10 cellular contexts compared by ENCODE assay signal in the genomic region with DNA sequence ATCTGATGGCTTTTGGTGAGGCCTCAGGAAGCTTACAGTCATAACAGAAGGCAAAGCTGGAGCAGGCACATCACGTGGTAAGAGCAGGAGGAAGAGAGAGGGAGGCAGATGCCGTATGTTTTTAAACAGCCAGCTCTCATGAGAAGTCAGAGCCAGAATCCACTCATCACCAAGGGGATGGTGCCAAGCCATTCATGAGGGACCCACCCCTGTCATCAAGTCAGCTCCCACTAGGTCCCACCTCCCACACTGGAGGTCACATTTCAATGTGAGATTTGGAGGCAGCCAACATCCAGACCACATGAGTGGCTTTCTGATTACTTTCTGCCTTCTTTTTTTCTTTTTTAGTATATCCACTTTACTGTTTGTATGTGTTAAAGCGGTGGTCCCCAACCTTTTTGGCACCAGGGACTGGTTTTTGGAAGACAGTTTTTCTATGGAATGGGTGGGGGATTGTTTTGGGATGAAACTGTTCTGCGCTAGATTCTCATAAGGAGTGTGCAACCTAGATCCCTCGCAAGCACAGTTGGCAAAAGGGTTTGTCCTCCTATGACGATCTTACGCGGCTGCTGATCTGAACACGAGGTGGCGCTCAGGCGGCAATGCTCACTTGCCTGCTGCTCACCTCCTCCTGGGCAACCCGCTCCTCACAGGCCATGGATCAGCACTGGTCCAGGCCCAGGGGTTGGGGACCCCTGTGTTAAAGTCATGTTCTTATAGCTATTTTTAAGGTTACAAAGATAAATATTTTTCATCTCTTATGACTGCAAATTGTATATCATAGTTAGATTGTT.
DNase-seq lines count a peak whose midpoint lies in the region; ATAC-seq and TF ChIP-seq lines count a peak whose summit lies in the region.
"Had no signal": no experiment of that assay in that cellular context is flagged by ENCODE, and none has a peak within 500 bp of the region (broad histone marks: within the 10 kb centered on the region; RNA-seq: fewer than 3 reads in every experiment).

No MANE protein-coding gene starts in this region.

- TF ChIP-seq CTCF in GM12875 (IDR thresholded peaks at IDR 0.05; ENCODE audit: borderline replicate concordance, insufficient read depth, low read depth, low read length) = peak; percentile 38; the same call in 1 of the 2 replicates
- no peak for TF ChIP-seq CTCF in HEK293 (tag by site-specific recombination; IDR thresholded peaks at IDR 0.05)
- 0 out of 2 replicates have a peak, but pooled peaks have one; percentile 27 for TF ChIP-seq CTCF in WTC11 (IDR thresholded peaks at IDR 0.05)
- no peak for TF ChIP-seq CTCF in HFFc6 (IDR thresholded peaks at IDR 0.05)
- peak in 4 of 56 donors; percentile 7 to 24 (median 22) for TF ChIP-seq CTCF in dorsolateral prefrontal cortex (IDR thresholded peaks at IDR 0.05 in 54 of 56, conservative IDR thresholded peaks at IDR 0.05 in 2 of 56; ENCODE audit: low read depth in 1 of 56, partially characterized antibody in 56 of 56)

- H3K4me3 ChIP-seq in GM12875 (ENCODE audit: low read depth, low read length) (no peak overlapping the region), HEK293 (ENCODE audit: low read depth, low read length) (no peak overlapping the region), dorsolateral prefrontal cortex (no peak overlapping the region)

- H3K27ac Mint-ChIP-seq in WTC11 = no peak overlapping the region
- H3K27ac Mint-ChIP-seq in HFFc6 = no peak overlapping the region

- H3K27ac ChIP-seq in HEK293 (ENCODE audit: extremely low read depth, low read depth, low read length) (no peak overlapping the region), dorsolateral prefrontal cortex (no peak overlapping the region)
- H3K27ac ChIP-seq: neutrophil had no signal

- DNase-seq in WTC11 (ENCODE audit: low spot score) = peak; percentile 80
- peak; percentile 84 for DNase-seq in islet precursor cell
- DNase-seq in HFFc6 = no peak
- DNase-seq in dorsolateral prefrontal cortex = no peak
- DNase-seq in NCI-H146 treated with DMSO at 0.1 percent for 48 hours (lab: John Stamatoyannopoulos, UW; ENCODE audit: unreplicated experiment) = no peak
- DNase-seq in kidney glomerular epithelial cell (lab: John Stamatoyannopoulos, UW) = no peak
- DNase-seq: NCI-H526 treated with DMSO at 0.1 percent for 48 hours had no signal

- intact Hi-C loops in dorsolateral prefrontal cortex (cut with DNase I) = no loop called here

- H3K36me3 Mint-ChIP-seq in WTC11 = no peaks in the 10 kb centered on the region
- peaks cover 19% of the 10 kb centered on the region for H3K36me3 Mint-ChIP-seq in HFFc6 (ENCODE audit: low read depth)

- H3K4me1 ChIP-seq in HEK293 (ENCODE audit: control insufficient read depth, insufficient read depth, low read length) = peaks cover 10% of the 10 kb centered on the region

- CTCF ChIA-PET in HEK293 (lab: Yijun Ruan, JAX) (no interaction called here), WTC11 (lab: Charles Lee) (interaction anchor here (0.6 to 1.2 kb wide), 2 partner anchors 9 to 1792 kb away, joined by 3 read pairs; no protein-coding TSS in a partner anchor)

- POLR2A ChIA-PET in HEK293 (lab: Yijun Ruan, JAX) (no interaction called here), WTC11 (lab: Charles Lee) (no interaction called here)

- peak; percentile 100 for ATAC-seq in WTC11

- H3K4me1 Mint-ChIP-seq in WTC11 (peaks cover 10% of the 10 kb centered on the region), HFFc6 (ENCODE audit: low read depth) (peaks cover 48% of the 10 kb centered on the region)

- H3K9me3 Mint-ChIP-seq in WTC11 = no peaks in the 10 kb centered on the region
- H3K9me3 Mint-ChIP-seq in HFFc6 = no peaks in the 10 kb centered on the region

- no peaks in the 10 kb centered on the region for H3K9me3 ChIP-seq in HEK293 (ENCODE audit: control insufficient read depth, insufficient read depth, low read depth, low read length)
- H3K9me3 ChIP-seq: neutrophil had no signal

- H3K36me3 ChIP-seq in HEK293 (ENCODE audit: control insufficient read depth in 2 of 2, insufficient read depth in 1 of 2, low read length in 2 of 2) = peaks cover 0 to 10% of the 10 kb centered on the region in 2 experiments; a peak in 1 of 3 replicates
- H3K36me3 ChIP-seq: neutrophil had no signal

- H3K27me3 Mint-ChIP-seq in WTC11 (ENCODE audit: low read depth) = no peaks in the 10 kb centered on the region
- no peaks in the 10 kb centered on the region for H3K27me3 Mint-ChIP-seq in HFFc6 (ENCODE audit: insufficient read depth)

- no peak overlapping the region for H3K4me3 Mint-ChIP-seq in WTC11
- H3K4me3 Mint-ChIP-seq in HFFc6 = no peak overlapping the region

- no peaks in the 10 kb centered on the region for H3K27me3 ChIP-seq in dorsolateral prefrontal cortex
- H3K27me3 ChIP-seq: neutrophil had no signal

TF ChIP-seq in HEK293, 187 proteins besides CTCF, POLR2A, EP300 and RAD21:
- TF ChIP-seq TRIM28 (IDR thresholded peaks at IDR 0.05; ENCODE audit: borderline replicate concordance, low read length) (peak; percentile 65; the same call in 1 of the 2 replicates), ZNF664 (tag by site-specific recombination; IDR thresholded peaks at IDR 0.05) (no peak), SETDB1 (IDR thresholded peaks at IDR 0.05; ENCODE audit: insufficient read length, low read length) (peak; percentile 76)
TF ChIP-seq in HEK293: peak in this region for 2.

TF ChIP-seq in WTC11, 78 proteins besides CTCF, POLR2A, EP300 and RAD21:
- TF ChIP-seq IRF2 (CRISPR knock-in tag; IDR thresholded peaks at IDR 0.05; ENCODE audit: borderline replicate concordance, low read depth) = no peak
- TF ChIP-seq ZNF121 (CRISPR knock-in tag; IDR thresholded peaks at IDR 0.05) = no peak
- no peak for TF ChIP-seq CBFB (CRISPR knock-in tag; IDR thresholded peaks at IDR 0.05; ENCODE audit: low read depth)
- TF ChIP-seq, protein P1, sequence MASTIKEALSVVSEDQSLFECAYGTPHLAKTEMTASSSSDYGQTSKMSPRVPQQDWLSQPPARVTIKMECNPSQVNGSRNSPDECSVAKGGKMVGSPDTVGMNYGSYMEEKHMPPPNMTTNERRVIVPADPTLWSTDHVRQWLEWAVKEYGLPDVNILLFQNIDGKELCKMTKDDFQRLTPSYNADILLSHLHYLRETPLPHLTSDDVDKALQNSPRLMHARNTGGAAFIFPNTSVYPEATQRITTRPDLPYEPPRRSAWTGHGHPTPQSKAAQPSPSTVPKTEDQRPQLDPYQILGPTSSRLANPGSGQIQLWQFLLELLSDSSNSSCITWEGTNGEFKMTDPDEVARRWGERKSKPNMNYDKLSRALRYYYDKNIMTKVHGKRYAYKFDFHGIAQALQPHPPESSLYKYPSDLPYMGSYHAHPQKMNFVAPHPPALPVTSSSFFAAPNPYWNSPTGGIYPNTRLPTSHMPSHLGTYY (CRISPR knock-in tag; IDR thresholded peaks at IDR 0.05) = no peak
- TF ChIP-seq NFATC4 (CRISPR knock-in tag; IDR thresholded peaks at IDR 0.05) = no peak

Comparison
In these comparisons a context has a peak if more than half of its experiments do, and no peak if none do; other contexts are left out.
1. CTCF ChIP-seq: peak in GM12875 (single experiment) and WTC11 (single experiment); none in HEK293 (single experiment) and HFFc6 (single experiment).
2. DNase-seq: peak in WTC11 (single experiment) and islet precursor cell (single experiment); none in HFFc6 (single experiment), dorsolateral prefrontal cortex (0 of 10), NCI-H146 treated with DMSO at 0.1 percent for 48 hours (single experiment) and kidney glomerular epithelial cell (single experiment).